15 cellular contexts compared by ENCODE assay signal in the genomic region with DNA sequence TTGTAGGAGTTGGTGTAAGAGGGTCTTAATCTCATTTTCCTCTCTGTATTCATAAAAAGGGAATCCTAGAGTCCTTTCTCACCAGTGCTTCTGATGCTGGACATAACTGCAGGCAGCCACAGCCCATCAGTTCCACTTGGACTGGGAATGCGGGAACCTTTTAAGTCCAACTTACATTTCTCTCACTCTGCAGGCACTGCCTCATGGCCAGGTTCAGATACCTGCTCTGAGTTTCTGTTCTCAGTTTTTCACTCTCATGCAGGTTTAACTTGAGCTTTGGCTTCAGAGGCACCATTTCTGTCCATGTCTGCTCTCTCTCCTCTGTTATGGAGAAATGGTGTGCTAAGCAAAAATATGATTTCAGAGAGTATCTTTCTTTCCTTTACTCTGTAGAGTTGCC. TPM values are rescaled to one million over a fixed set of nuclear protein-coding genes. Genes with fewer than 3 reads are reported as not detected.
A peak's percentile ranks its signal among the peaks of the same experiment; 100 is the strongest.
DNase-seq lines count a peak whose midpoint lies in the region; ATAC-seq and TF ChIP-seq lines count a peak whose summit lies in the region.
"Had no signal": no experiment of that assay in that cellular context is flagged by ENCODE, and none has a peak within 500 bp of the region (broad histone marks: within the 10 kb centered on the region; RNA-seq: fewer than 3 reads in every experiment).

No MANE protein-coding gene starts in this region.

- H3K27ac Mint-ChIP-seq in endodermal cell, result no peak overlapping the region
- peak overlapping the region; percentile 68 to 80 (median 76) for H3K27ac Mint-ChIP-seq in nephron

- H3K9me3 ChIP-seq in endodermal cell (ENCODE audit: control insufficient read depth, low read length), result peaks cover 5% of the 10 kb centered on the region
- no peaks in the 10 kb centered on the region for H3K9me3 ChIP-seq in tibial artery
- no peaks in the 10 kb centered on the region for H3K9me3 ChIP-seq in Karpas-422 (ENCODE audit: low read length)
- H3K9me3 ChIP-seq: BE2C, right lobe of liver had no signal

- no peak overlapping the region for H3K27ac ChIP-seq in endodermal cell (ENCODE audit: low read depth, low read length)
- H3K27ac ChIP-seq in tibial artery, result peak overlapping the region; percentile 95 to 98
- H3K27ac ChIP-seq in Karpas-422 (ENCODE audit: low read length), result no peak overlapping the region
- H3K27ac ChIP-seq: SK-N-MC had no signal

- DNase-seq in LNCaP clone FGC (ENCODE audit: low read depth), result no peak
- peak; percentile 36 for DNase-seq in endodermal cell
- no peak for DNase-seq in tibial artery
- DNase-seq in Karpas-422, result no peak
- DNase-seq: activated CD4-positive, CD25-positive, alpha-beta regulatory T cell treated with anti-CD3 and anti-CD28 coated beads, Interleukin-2, amount 50 U/mL, for 72 hours; BE2C; effector CD8-positive, alpha-beta T cell; hippocampal formation; kidney; NCI-H1417 treated with DMSO at 0.1 percent for 48 hours had no signal

- TF ChIP-seq CTCF in LNCaP clone FGC (IDR thresholded peaks at IDR 0.05; ENCODE audit: control insufficient read depth, extremely low read depth, insufficient read depth) (no peak), endodermal cell (conservative IDR thresholded peaks at IDR 0.05) (no peak), nephron (IDR thresholded peaks at IDR 0.05; ENCODE audit: unreplicated experiment in 3 of 3) (no peak), tibial artery (IDR thresholded peaks at IDR 0.05) (no peak)

- H3K9me3 Mint-ChIP-seq in endodermal cell (no peaks in the 10 kb centered on the region), nephron (no peaks in the 10 kb centered on the region)

- H3K4me2 ChIP-seq in Karpas-422 (ENCODE audit: low read depth, low read length, poor library complexity, severe bottlenecking), result no peak overlapping the region

- no peak for ATAC-seq in HG02970 (IDR thresholded peaks at IDR 0.05; ENCODE audit: low FRiP score, unreplicated experiment)
- no peak for ATAC-seq in GM21390 (IDR thresholded peaks at IDR 0.05; ENCODE audit: unreplicated experiment)

- H3K36me3 Mint-ChIP-seq in endodermal cell (ENCODE audit: low read depth), result peaks cover 38% of the 10 kb centered on the region
- peaks cover 18% of the 10 kb centered on the region for H3K36me3 Mint-ChIP-seq in nephron (ENCODE audit: low read depth)

- intact Hi-C loops in tibial artery (cut with DNase I; ENCODE audit: low total_unique reads), result no loop called here

- H3K79me2 ChIP-seq in Karpas-422 (ENCODE audit: low read length), result no peaks in the 10 kb centered on the region

- H3K4me1 Mint-ChIP-seq in endodermal cell, result peaks cover 31% of the 10 kb centered on the region
- H3K4me1 Mint-ChIP-seq in nephron, result peaks cover 49% of the 10 kb centered on the region

- whole genome bisulfite sequencing in endodermal cell (ENCODE audit: insufficient coverage in 1 of 2, insufficient read length in 1 of 2), 2 experiments, result 93 to 95% methylated on average over 1 of the region's 1 CpG

- no peak overlapping the region for H2AFZ ChIP-seq in Karpas-422 (ENCODE audit: low read length)

- H3K36me3 ChIP-seq in endodermal cell (ENCODE audit: control insufficient read depth, insufficient read depth, low read length) (peaks cover 24% of the 10 kb centered on the region), tibial artery (peaks cover 0 to 3% (median 2%) of the 10 kb centered on the region in 3 donors), Karpas-422 (ENCODE audit: insufficient read depth, low read length) (no peaks in the 10 kb centered on the region)
- H3K36me3 ChIP-seq: right lobe of liver had no signal

- H3K4me1 ChIP-seq in endodermal cell (ENCODE audit: control insufficient read depth, insufficient read depth, low read length) (no peaks in the 10 kb centered on the region), tibial artery (peaks cover 0 to 69% (median 38%) of the 10 kb centered on the region in 4 donors), Karpas-422 (ENCODE audit: low read length) (peaks cover 19% of the 10 kb centered on the region)

- H4K20me1 ChIP-seq in Karpas-422 (ENCODE audit: insufficient read depth, low read depth, low read length), result peaks cover 18% of the 10 kb centered on the region; the same call in 1 of the 2 replicates

- H3K9ac ChIP-seq in endodermal cell (ENCODE audit: extremely low read depth, low read length, poor library complexity, severe bottlenecking) (no peak overlapping the region), Karpas-422 (ENCODE audit: low read length) (no peak overlapping the region)

- H3K4me3 Mint-ChIP-seq in endodermal cell, result no peak overlapping the region
- peak overlapping the region; percentile 4 to 36 (median 28) for H3K4me3 Mint-ChIP-seq in nephron

- H3K27me3 Mint-ChIP-seq in endodermal cell (ENCODE audit: insufficient read depth) (peaks cover 6% of the 10 kb centered on the region), nephron (ENCODE audit: low read depth) (no peaks in the 10 kb centered on the region)

- H3K4me3 ChIP-seq in LNCaP clone FGC (ENCODE audit: low read depth, low read length) (peak overlapping the region; percentile 23), endodermal cell (ENCODE audit: low read length) (no peak overlapping the region), tibial artery (no peak overlapping the region), Karpas-422 (ENCODE audit: low read length) (no peak overlapping the region)
- H3K4me3 ChIP-seq: SK-N-MC had no signal

- H3K9me2 ChIP-seq in Karpas-422 (replicated peaks; ENCODE audit: insufficient read depth, low read length), result no peaks in the 10 kb centered on the region

- H3K27me3 ChIP-seq in endodermal cell (ENCODE audit: control insufficient read depth, insufficient read depth, low read length, poor library complexity, severe bottlenecking), result peaks cover 4% of the 10 kb centered on the region
- H3K27me3 ChIP-seq in tibial artery, result no peaks in the 10 kb centered on the region
- H3K27me3 ChIP-seq in Karpas-422 (ENCODE audit: low read length), result no peaks in the 10 kb centered on the region
- H3K27me3 ChIP-seq: BE2C, right lobe of liver had no signal

RNA-seq across cellular contexts. Expression of a gene that starts 4.2 kb away (rescaled TPM):
- 10 to 100 TPM; 48.6 to 59.3 TPM for total RNA-seq in endodermal cell
- polyA plus RNA-seq in endodermal cell (2013, experiment 1 of 2), result 33.5 TPM
- 28.8 TPM for polyA plus RNA-seq in endodermal cell (2013, experiment 2 of 2)
- total RNA-seq in Karpas-422 (2014; rRNA removed; shearing (Covaris generic); ENCODE audit: low replicate concordance), result 2.4 and 3.9 TPM in 2 replicates

RNA-seq across cellular contexts. Expression of a gene that starts 48.4 kb away (rescaled TPM):
- under 1 TPM; 0.42 to 0.64 TPM for total RNA-seq in endodermal cell
- polyA plus RNA-seq in endodermal cell (2013, experiment 1 of 2), result 1.00 TPM
- 1.4 TPM for polyA plus RNA-seq in endodermal cell (2013, experiment 2 of 2)
- total RNA-seq in Karpas-422 (2014; rRNA removed; shearing (Covaris generic); ENCODE audit: low replicate concordance), result not detected in 2 replicates

RNA-seq across cellular contexts. Expression of a gene that starts 51.0 kb away (rescaled TPM):
- total RNA-seq in endodermal cell, result 1 to 10 TPM; 4.4 to 9.1 TPM
- polyA plus RNA-seq in endodermal cell (2013, experiment 1 of 2), result 16.3 TPM
- 13.2 TPM for polyA plus RNA-seq in endodermal cell (2013, experiment 2 of 2)
- 0.47 TPM in 1 of 2 replicates, not detected in the other for total RNA-seq in Karpas-422 (2014; rRNA removed; shearing (Covaris generic); ENCODE audit: low replicate concordance)

Comparison
In these comparisons a context has a peak if more than half of its experiments do, and no peak if none do; other contexts are left out.
1. H3K27ac ChIP-seq: peak in tibial artery (2 of 2); none in endodermal cell (single experiment) and Karpas-422 (single experiment).
2. RNA of a gene that starts 4.2 kb away (total RNA-seq): 48.6 to 59.3 TPM in endodermal cell; 2.4 to 3.9 TPM in Karpas-422; every median in the first group is over 10 times any median in the second.